12 cellular contexts compared by ENCODE assay signal in genomic region chr13:51733656-51734334, GRCh38.
DNase-seq lines count a peak whose midpoint lies in the region; ATAC-seq and TF ChIP-seq lines count a peak whose summit lies in the region.
"Had no signal": no experiment of that assay in that cellular context is flagged by ENCODE, and none has a peak within 500 bp of the region (broad histone marks: within the 10 kb centered on the region; RNA-seq: fewer than 3 reads in every experiment).

No MANE protein-coding gene starts in this region.

- DNase-seq in DMS153 (lab: John Stamatoyannopoulos, UW) (peak; percentile 3), DMS153 treated with DMSO at 0.1 percent for 48 hours (lab: John Stamatoyannopoulos, UW; ENCODE audit: unreplicated experiment) (no peak), NCI-H146 (lab: John Stamatoyannopoulos, UW) (peak; percentile 39), endodermal cell (no peak), nephron progenitor cell (no peak), KG1 (lab: John Stamatoyannopoulos, UW) (no peak)
- no peak for DNase-seq in activated CD4-positive, alpha-beta T cell treated with anti-CD3 and anti-CD28 coated beads for 1 hour
- DNase-seq: NCI-H510A treated with DMSO at 0.1 percent for 48 hours; stimulated activated naive CD4-positive, alpha-beta T cell treated with Interleukin-2 at 50 U/mL for 16 hours had no signal

- H3K9ac ChIP-seq in endodermal cell (ENCODE audit: extremely low read depth, low read length, poor library complexity, severe bottlenecking), result no peak overlapping the region

- H3K27ac Mint-ChIP-seq in endodermal cell, result peak overlapping the region; percentile 27
- H3K27ac Mint-ChIP-seq in nephron progenitor cell, result peak overlapping the region; percentile 93
- H3K27ac Mint-ChIP-seq: activated naive CD4-positive, alpha-beta T cell treated with anti-CD3 and anti-CD28 coated beads, Interleukin-2, amount 50 U/mL, for 72 hours had no signal

- TF ChIP-seq CTCF in endodermal cell (conservative IDR thresholded peaks at IDR 0.05), result no peak
- no peak for TF ChIP-seq CTCF in nephron progenitor cell (IDR thresholded peaks at IDR 0.05)

- H3K27ac ChIP-seq in endodermal cell (ENCODE audit: low read depth, low read length), result peak overlapping the region; percentile 16

- H3K4me1 ChIP-seq in endodermal cell (ENCODE audit: control insufficient read depth, insufficient read depth, low read length), result no peaks in the 10 kb centered on the region

- H3K27me3 ChIP-seq in endodermal cell (ENCODE audit: control insufficient read depth, insufficient read depth, low read length, poor library complexity, severe bottlenecking), result no peaks in the 10 kb centered on the region

- H3K4me3 Mint-ChIP-seq in endodermal cell, result no peak overlapping the region
- H3K4me3 Mint-ChIP-seq in nephron progenitor cell, result no peak overlapping the region

- no peak overlapping the region for H3K4me3 ChIP-seq in endodermal cell (ENCODE audit: low read length)

- H3K36me3 ChIP-seq in endodermal cell (ENCODE audit: control insufficient read depth, insufficient read depth, low read length), result peaks cover 4% of the 10 kb centered on the region

- no peaks in the 10 kb centered on the region for H3K9me3 ChIP-seq in endodermal cell (ENCODE audit: control insufficient read depth, low read length)

- 80 to 83% methylated on average over 1 to 2 of the region's 2 CpGs for WGBS in endodermal cell (ENCODE audit: insufficient coverage in 1 of 2, insufficient read length in 1 of 2), 2 experiments

- H3K9me3 Mint-ChIP-seq in endodermal cell (no peaks in the 10 kb centered on the region), nephron progenitor cell (no peaks in the 10 kb centered on the region)
- H3K9me3 Mint-ChIP-seq: activated naive CD4-positive, alpha-beta T cell treated with anti-CD3 and anti-CD28 coated beads, Interleukin-2, amount 50 U/mL, for 72 hours had no signal

- H3K27me3 Mint-ChIP-seq in endodermal cell (ENCODE audit: insufficient read depth) (no peaks in the 10 kb centered on the region), nephron progenitor cell (ENCODE audit: low read depth, poor library complexity) (peaks cover 3% of the 10 kb centered on the region)

- ATAC-seq in HG03280 (IDR thresholded peaks at IDR 0.05; ENCODE audit: unreplicated experiment), result no peak
- ATAC-seq: activated CD4-positive, CD25-positive, alpha-beta regulatory T cell treated with anti-CD3 and anti-CD28 coated beads, Interleukin-2, amount 50 U/mL, for 24 hours; activated naive CD4-positive, alpha-beta T cell treated with anti-CD3 and anti-CD28 coated beads, Interleukin-2, amount 50 U/mL, for 72 hours had no signal

- H3K4me1 Mint-ChIP-seq in endodermal cell, result no peaks in the 10 kb centered on the region
- peaks cover 12% of the 10 kb centered on the region for H3K4me1 Mint-ChIP-seq in nephron progenitor cell

- peaks cover 11% of the 10 kb centered on the region for H3K36me3 Mint-ChIP-seq in endodermal cell (ENCODE audit: low read depth)
- H3K36me3 Mint-ChIP-seq in nephron progenitor cell (ENCODE audit: low read depth), result peaks cover 14% of the 10 kb centered on the region

Comparison
In these comparisons a context has a peak if more than half of its experiments do, and no peak if none do; other contexts are left out.
1. DNase-seq: peak in DMS153 (single experiment) and NCI-H146 (single experiment); none in DMS153 treated with DMSO at 0.1 percent for 48 hours (single experiment), endodermal cell (single experiment), nephron progenitor cell (single experiment), KG1 (single experiment) and activated CD4-positive, alpha-beta T cell treated with anti-CD3 and anti-CD28 coated beads for 1 hour (single experiment).